In genomic region chr16:75764154-75764768, GRCh38 we compare ENCODE assay signal across 8 cellular contexts. TPM values are rescaled to one million over a fixed set of nuclear protein-coding genes. Genes with fewer than 3 reads are reported as not detected.
DNase-seq lines count a peak whose midpoint lies in the region; ATAC-seq, FAIRE-seq and TF ChIP-seq lines count a peak whose summit lies in the region.

No MANE protein-coding gene starts in this region.

- ATAC-seq in GM18520 (IDR thresholded peaks at IDR 0.05; ENCODE audit: unreplicated experiment), result peak; percentile 92
- peak; percentile 85 for ATAC-seq in HG03025 (IDR thresholded peaks at IDR 0.05; ENCODE audit: low FRiP score, unreplicated experiment)

- no peak overlapping the region for H3K4me3 ChIP-seq in AG09309 (ENCODE audit: control insufficient read depth, low read depth, low read length)
- H3K4me3 ChIP-seq in bronchial epithelial cell (ENCODE audit: low read depth, low read length), result no peak overlapping the region

- TF ChIP-seq CTCF in AG09309 (IDR thresholded peaks at IDR 0.05; ENCODE audit: control insufficient read depth, insufficient read depth, low read depth, low read length, missing control alignments) (peak; percentile 85), bronchial epithelial cell (IDR thresholded peaks at IDR 0.05; ENCODE audit: insufficient read depth, low read length, severe bottlenecking) (peak; percentile 78)

- no peaks in the 10 kb centered on the region for H3K36me3 ChIP-seq in bronchial epithelial cell (ENCODE audit: control insufficient read depth, insufficient read depth, low read length)

- no peaks in the 10 kb centered on the region for H3K27me3 ChIP-seq in bronchial epithelial cell (ENCODE audit: control insufficient read depth, insufficient read depth, low read length)

- DNase-seq in AG09309 (ENCODE audit: low read depth) (peak; percentile 10), NCI-H2081 treated with DMSO at 0.1 percent for 48 hours (lab: John Stamatoyannopoulos, UW) (peak; percentile 14), UCSD-AML1 (lab: John Stamatoyannopoulos, UW; ENCODE audit: unreplicated experiment) (peak; percentile 18), bronchial epithelial cell (ENCODE audit: low read depth) (peak; percentile 55), islet precursor cell (peak; percentile 70)
- peak; percentile 26 to 39 for DNase-seq in stimulated activated CD4-positive, alpha-beta T cell treated with anti-CD3 and anti-CD28 coated beads, Interleukin-2, amount 100 ng/mL, for 48 hours

- no peak for FAIRE-seq in bronchial epithelial cell (lab: Jason Lieb, UNC)

RNA-seq across cellular contexts. Expression of gene CPHXL, which starts 38.0 kb away (rescaled TPM):
- not detected in 2 replicates for total RNA-seq in bronchial epithelial cell

Comparison
In these comparisons a context has a peak if more than half of its experiments do, and no peak if none do; other contexts are left out.
1. DNase-seq: peak in every context shown above with its lines; median percentile 70 in islet precursor cell; 55 in bronchial epithelial cell; 32 in stimulated activated CD4-positive, alpha-beta T cell treated with anti-CD3 and anti-CD28 coated beads, Interleukin-2, amount 100 ng/mL, for 48 hours; 18 in UCSD-AML1; 14 in NCI-H2081 treated with DMSO at 0.1 percent for 48 hours; 10 in AG09309.